Comparison of ENCODE assay signal across 21 cellular contexts in genomic region chr6:145020543-145020942, GRCh38.
"Had no signal": no experiment of that assay in that cellular context is flagged by ENCODE, and none has a peak within 500 bp of the region (broad histone marks: within the 10 kb centered on the region; RNA-seq: fewer than 3 reads in every experiment).

No MANE protein-coding gene starts in this region.

- DNase-seq: KBM-7; MV-4-11; NCI-H1048; NCI-H1105; NCI-H1436 treated with DMSO at 0.1 percent for 48 hours; NCI-H1694; NCI-H2029 treated with DMSO at 0.1 percent for 48 hours; NCI-H2171; NCI-H226; NCI-H446; NCI-H510A treated with DMSO at 0.1 percent for 48 hours; NCI-H526; NCI-H82; NK-92 treated with Interleukin-12 subunit alpha and Interleukin-12 subunit beta, amount 100 ng/mL, for 24 hours; PC-3; SHP77; SK-N-SH; SW 1271 had no signal

- H3K27ac ChIP-seq: HL-60, RWPE1 had no signal

- H3K9ac ChIP-seq: SK-N-SH had no signal

- ATAC-seq: Panc1, PC-3 had no signal

- H3K4me2 ChIP-seq: SK-N-SH had no signal
